In genomic region chr1:150232921-150233320, GRCh38 we compare ENCODE assay signal across 9 cellular contexts. TPM values are rescaled to one million over a fixed set of nuclear protein-coding genes. Genes with fewer than 3 reads are reported as not detected.
DNase-seq lines count a peak whose midpoint lies in the region; ATAC-seq and TF ChIP-seq lines count a peak whose summit lies in the region.
"Not testable (repeated sequence)": the region's sequence is repeated elsewhere in the genome, so short reads cannot be mapped to it uniquely, and the experiment has no call there.
"Had no signal": no experiment of that assay in that cellular context is flagged by ENCODE, and none has a peak within 500 bp of the region (broad histone marks: within the 10 kb centered on the region; RNA-seq: fewer than 3 reads in every experiment).

No MANE protein-coding gene starts in this region.

- peaks cover 42% of the 10 kb centered on the region for H3F3A ChIP-seq in neural progenitor cell (ENCODE audit: low read depth)

- H3K4me2 ChIP-seq in neural progenitor cell, result peak overlapping the region; percentile 91

- H4K20me1 ChIP-seq in neural progenitor cell (ENCODE audit: low read depth), result peaks cover 26% of the 10 kb centered on the region

- H3K4me1 Mint-ChIP-seq in CD14-positive monocyte (peaks cover 18% of the 10 kb centered on the region), IgD-negative memory B cell (peaks cover 12 to 18% (median 14%) of the 10 kb centered on the region in 3 donors), neural progenitor cell (peaks cover 18% of the 10 kb centered on the region)
- H3K4me1 Mint-ChIP-seq in T-helper 2 cell treated with Interferon-gamma antibody and Interleukin-4, amounts not matched to agents 5 μg/mL and 100 μg/mL, for 36 hours (ENCODE audit: low read depth), result peaks cover 17% of the 10 kb centered on the region

- H3K36me3 Mint-ChIP-seq in CD14-positive monocyte (peaks cover 19 to 29% of the 10 kb centered on the region in 2 donors), neural progenitor cell (peaks cover 22% of the 10 kb centered on the region)
- not testable (repeated sequence) for H3K36me3 Mint-ChIP-seq in IgD-negative memory B cell
- peaks cover 28% of the 10 kb centered on the region for H3K36me3 Mint-ChIP-seq in T-helper 2 cell treated with Interferon-gamma antibody and Interleukin-4, amounts not matched to agents 5 μg/mL and 100 μg/mL, for 36 hours (ENCODE audit: low read depth)

- not testable (repeated sequence) for H3K36me3 ChIP-seq in effector memory CD4-positive, alpha-beta T cell (ENCODE audit: control insufficient read depth, insufficient read depth, low read length)
- H3K36me3 ChIP-seq in neural progenitor cell (peaks cover 29% of the 10 kb centered on the region), thoracic aorta (peaks cover 16% of the 10 kb centered on the region)

- not testable (repeated sequence) for H3K9ac ChIP-seq in neural progenitor cell

- TF ChIP-seq CTCF in CD14-positive monocyte (IDR thresholded peaks at IDR 0.05); neural progenitor cell (IDR thresholded peaks at IDR 0.05); thoracic aorta (IDR thresholded peaks at IDR 0.05): not testable (repeated sequence)

- peak overlapping the region; percentile 95 for H3K27ac ChIP-seq in effector memory CD4-positive, alpha-beta T cell (ENCODE audit: insufficient read depth, low read length, poor library complexity, severe bottlenecking)
- H3K27ac ChIP-seq in neural progenitor cell, result not testable (repeated sequence)
- H3K27ac ChIP-seq in thoracic aorta, result peak overlapping the region; percentile 98

- H3K27me3 ChIP-seq in effector memory CD4-positive, alpha-beta T cell (replicated peaks; ENCODE audit: control insufficient read depth, insufficient read depth, low read length, poor library complexity, severe bottlenecking); neural progenitor cell; thoracic aorta (replicated peaks; ENCODE audit: insufficient read depth): not testable (repeated sequence)

- H3K27ac Mint-ChIP-seq in CD14-positive monocyte, result peak overlapping the region; percentile 50 to 99 (median 97)
- peak overlapping the region in 2 of 3 donors; percentile 92 to 97 for H3K27ac Mint-ChIP-seq in IgD-negative memory B cell
- not testable (repeated sequence) for H3K27ac Mint-ChIP-seq in T-helper 2 cell treated with Interferon-gamma antibody and Interleukin-4, amounts not matched to agents 5 μg/mL and 100 μg/mL, for 36 hours; neural progenitor cell

- H3K9me3 Mint-ChIP-seq in CD14-positive monocyte; IgD-negative memory B cell; T-helper 2 cell treated with Interferon-gamma antibody and Interleukin-4, amounts not matched to agents 5 μg/mL and 100 μg/mL, for 36 hours; neural progenitor cell: not testable (repeated sequence)

- H3K4me3 Mint-ChIP-seq in CD14-positive monocyte, result not testable (repeated sequence)
- peak overlapping the region in 3 of 4 donors; percentile 15 to 98 (median 82) for H3K4me3 Mint-ChIP-seq in IgD-negative memory B cell
- H3K4me3 Mint-ChIP-seq in T-helper 2 cell treated with Interferon-gamma antibody and Interleukin-4, amounts not matched to agents 5 μg/mL and 100 μg/mL, for 36 hours, result peak overlapping the region; percentile 86
- peak overlapping the region; percentile 50 for H3K4me3 Mint-ChIP-seq in neural progenitor cell

- not testable (repeated sequence) for ATAC-seq in thoracic aorta (ENCODE audit: insufficient number of reproducible peaks, low FRiP score, low read depth)

- peaks cover 15% of the 10 kb centered on the region for H3K4me1 ChIP-seq in effector memory CD4-positive, alpha-beta T cell (ENCODE audit: control insufficient read depth, insufficient read depth, low read length, poor library complexity, severe bottlenecking)
- not testable (repeated sequence) for H3K4me1 ChIP-seq in neural progenitor cell
- H3K4me1 ChIP-seq in thoracic aorta (ENCODE audit: control insufficient read depth in 1 of 2, low read depth in 2 of 2), result peaks cover 0 to 12% of the 10 kb centered on the region in 2 donors

- not testable (repeated sequence) for H3K27me3 Mint-ChIP-seq in CD14-positive monocyte (ENCODE audit: low read depth in 3 of 3); IgD-negative memory B cell; T-helper 2 cell treated with Interferon-gamma antibody and Interleukin-4, amounts not matched to agents 5 μg/mL and 100 μg/mL, for 36 hours (ENCODE audit: low read depth); neural progenitor cell (ENCODE audit: insufficient read depth, low read depth)

- not testable (repeated sequence) for H2AFZ ChIP-seq in neural progenitor cell (replicated peaks)

- intact Hi-C loops in CD14-positive monocyte (cut with micrococcal nuclease), result loop anchor here in 1 of 2 donors (10.0 kb wide), 1 partner anchor 48 kb away; no protein-coding TSS in a partner anchor

- peaks cover 80% of the 10 kb centered on the region for H3K79me2 ChIP-seq in neural progenitor cell (ENCODE audit: low read depth)

- H3K9me3 ChIP-seq in effector memory CD4-positive, alpha-beta T cell (ENCODE audit: control insufficient read depth, low read length); neural progenitor cell (ENCODE audit: low read depth); thoracic aorta: not testable (repeated sequence)

- H3K4me3 ChIP-seq in effector memory CD4-positive, alpha-beta T cell (ENCODE audit: insufficient read depth, low read depth, low read length, poor library complexity, severe bottlenecking); neural progenitor cell; thoracic aorta: not testable (repeated sequence)

- DNase-seq in CD14-positive monocyte (ENCODE audit: low spot score); T-helper 2 cell treated with Interferon-gamma antibody and Interleukin-4, amounts not matched to agents 5 μg/mL and 100 μg/mL, for 36 hours (ENCODE audit: low spot score); effector memory CD4-positive, alpha-beta T cell; neural progenitor cell (ENCODE audit: low spot score); thoracic aorta (ENCODE audit: low spot score): not testable (repeated sequence)

RNA-seq across cellular contexts. Expression of gene ANP32E, which starts 3.0 kb away (rescaled TPM):
- polyA plus RNA-seq in CD14-positive monocyte (10 to 100 TPM; 20.4 to 26.6 TPM), IgD-negative memory B cell (52.9 TPM)
- total RNA-seq in neural progenitor cell (ENCODE audit: low replicate concordance) (108 and 201 TPM in 2 replicates), thoracic aorta (10 to 100 TPM; 10.7 to 22.2 TPM)

RNA-seq across cellular contexts. Expression of gene CA14, which starts 24.7 kb away (rescaled TPM):
- polyA plus RNA-seq in CD14-positive monocyte (not detected), IgD-negative memory B cell (0.71 TPM)
- total RNA-seq in neural progenitor cell (ENCODE audit: low replicate concordance) (56.4 and 64.4 TPM in 2 replicates), thoracic aorta (not detected)
- total RNA-seq: activated CD8-positive, alpha-beta T cell treated with anti-CD3 and anti-CD28 coated beads for 36 hours; activated T-cell treated with anti-CD3 and anti-CD28 coated beads, Interleukin-2, amount 50 U/mL, for 4 hours; T-helper 1 cell treated with Interleukin-12 subunit alpha and Interleukin-12 subunit beta and Interleukin-4 antibody, amounts not matched to agents 30 ng/mL and 1 ng/mL, for 36 hours had no signal

RNA-seq across cellular contexts. Expression of gene APH1A, which starts 35.9 kb away (rescaled TPM):
- polyA plus RNA-seq in CD14-positive monocyte (10 to 100 TPM; 83.7 to 83.9 TPM), IgD-negative memory B cell (78.4 TPM)
- total RNA-seq in neural progenitor cell (ENCODE audit: low replicate concordance) (63.0 and 118 TPM in 2 replicates), thoracic aorta (10 to 100 TPM; 77.5 to 84.5 TPM)

RNA-seq across cellular contexts. Expression of gene C1orf54, which starts 39.7 kb away (rescaled TPM):
- polyA plus RNA-seq in CD14-positive monocyte (10 to 100 TPM in 1 of 2 donors, 1 to 10 TPM in 1; 9.2 to 14.5 TPM), IgD-negative memory B cell (2.9 TPM)
- total RNA-seq in neural progenitor cell (ENCODE audit: low replicate concordance) (19.7 and 26.7 TPM in 2 replicates), thoracic aorta (10 to 100 TPM in 1 of 2 donors, 1 to 10 TPM in 1; 6.8 to 27.9 TPM)

RNA-seq across cellular contexts. Expression of gene CIART, which starts 49.4 kb away (rescaled TPM):
- polyA plus RNA-seq in CD14-positive monocyte (not detected), IgD-negative memory B cell (not detected)
- total RNA-seq in neural progenitor cell (ENCODE audit: low replicate concordance) (22.6 and 25.3 TPM in 2 replicates), thoracic aorta (1 to 10 TPM; 5.2 to 9.7 TPM)

Comparison
In these comparisons a context has a peak if more than half of its experiments do, and no peak if none do; other contexts are left out.
1. RNA of gene CA14, which starts 24.7 kb away (total RNA-seq): 56.4 to 64.4 TPM in neural progenitor cell; not detected in thoracic aorta; every median in the first group is over 10 times any median in the second.